ENCODE assay signal across 5 cellular contexts in genomic region chr9:13026956-13027355, GRCh38.
"Had no signal": no experiment of that assay in that cellular context is flagged by ENCODE, and none has a peak within 500 bp of the region (broad histone marks: within the 10 kb centered on the region; RNA-seq: fewer than 3 reads in every experiment).

No MANE protein-coding gene starts in this region.

- H3K27ac Mint-ChIP-seq: GM23338, H9 had no signal

- ATAC-seq: GM23338, K562 had no signal

- H3K4me3 Mint-ChIP-seq: GM23338, H9 had no signal

- H3K4me2 ChIP-seq: GM23338 had no signal

- H3K9me3 Mint-ChIP-seq: GM23338, H9 had no signal

- DNase-seq: H9, HCEC 1CT, IMR-90 had no signal

- H2AFZ ChIP-seq: GM23338 had no signal

- H3K4me3 ChIP-seq: GM23338, K562 had no signal
